In genomic region chr2:146385031-146385430, GRCh38 we compare ENCODE assay signal across 2 cellular contexts.
TF ChIP-seq lines count a peak whose summit lies in the region.

No MANE protein-coding gene starts in this region.

TF ChIP-seq in SK-N-SH, 30 proteins besides CTCF, POLR2A, EP300 and RAD21 (continued from another document):
- no peak for TF ChIP-seq EZH2phosphoT487 (IDR thresholded peaks at IDR 0.05; ENCODE audit: borderline replicate concordance, low read depth)
- TF ChIP-seq FOXM1 (IDR thresholded peaks at IDR 0.05; ENCODE audit: low read depth): no peak
- TF ChIP-seq CHD2 (IDR thresholded peaks at IDR 0.05; ENCODE audit: low read length, partially characterized antibody): no peak
- no peak for TF ChIP-seq ZBTB33 (IDR thresholded peaks at IDR 0.05; ENCODE audit: borderline replicate concordance, low read depth)
- no peak for TF ChIP-seq GABPA (IDR thresholded peaks at IDR 0.05; ENCODE audit: low read depth)
- no peak for TF ChIP-seq MEF2A (IDR thresholded peaks at IDR 0.05; ENCODE audit: borderline replicate concordance, low read depth)
- no peak for TF ChIP-seq RXRA (IDR thresholded peaks at IDR 0.05; ENCODE audit: borderline replicate concordance, low read depth)
- no peak for TF ChIP-seq MAX (IDR thresholded peaks at IDR 0.05; ENCODE audit: low read depth)
- no peak for TF ChIP-seq POLR2AphosphoS5 (IDR thresholded peaks at IDR 0.05; ENCODE audit: low read depth, low read length)
- TF ChIP-seq MXI1 (IDR thresholded peaks at IDR 0.05; ENCODE audit: low read depth, low read length): no peak

TF ChIP-seq in SK-N-SH treated with all-trans-retinoic acid at 6 μM for 48 hours, 23 proteins besides CTCF, POLR2A, EP300 and RAD21 (continued from another document):
- no peak for TF ChIP-seq CREB5 (CRISPR knock-in tag; IDR thresholded peaks at IDR 0.05; ENCODE audit: low read depth)
- no peak for TF ChIP-seq ARNTL (CRISPR knock-in tag; IDR thresholded peaks at IDR 0.05; ENCODE audit: borderline replicate concordance, low read depth)
- no peak for TF ChIP-seq CSDC2 (CRISPR knock-in tag; IDR thresholded peaks at IDR 0.05)
- no peak for TF ChIP-seq ZFP3 (CRISPR knock-in tag; IDR thresholded peaks at IDR 0.05)
- no peak for TF ChIP-seq CSRNP3 (CRISPR knock-in tag; IDR thresholded peaks at IDR 0.05)
